ENCODE assay signal across 14 cellular contexts in the genomic region with DNA sequence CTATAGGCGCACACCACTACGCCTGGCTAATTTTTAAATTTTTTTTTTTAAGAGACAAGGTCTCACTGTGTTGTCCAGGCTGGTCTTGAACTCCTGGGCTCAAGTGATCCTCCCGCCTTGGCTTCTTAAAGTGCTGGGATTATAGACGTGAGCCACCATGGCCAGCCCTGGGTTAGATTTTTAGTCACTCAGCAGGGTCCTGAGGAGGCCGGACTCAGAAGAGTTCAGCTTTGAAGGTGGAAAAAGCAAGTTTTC. TPM values are rescaled to one million over a fixed set of nuclear protein-coding genes. Genes with fewer than 3 reads are reported as not detected.
DNase-seq lines count a peak whose midpoint lies in the region; ATAC-seq and TF ChIP-seq lines count a peak whose summit lies in the region.
"Had no signal": no experiment of that assay in that cellular context is flagged by ENCODE, and none has a peak within 500 bp of the region (broad histone marks: within the 10 kb centered on the region; RNA-seq: fewer than 3 reads in every experiment).

No MANE protein-coding gene starts in this region.

- H2BK120ac ChIP-seq in trophoblast cell (ENCODE audit: insufficient read depth, low read length, poor library complexity), result no peak overlapping the region

- peaks cover 82% of the 10 kb centered on the region for H3K4me1 Mint-ChIP-seq in activated CD4-positive, alpha-beta T cell treated with anti-CD3 and anti-CD28 coated beads, Interleukin-2, amount 10 ng/mL, durations not matched to agents 7 days and 5 days
- H3K4me1 Mint-ChIP-seq in stimulated activated naive CD8-positive, alpha-beta T cell treated with anti-CD3 and anti-CD28 coated beads, Interleukin-15, amount 100 ng/mL, for 72 hours, result peaks cover 72% of the 10 kb centered on the region

- no peaks in the 10 kb centered on the region for H3K79me2 ChIP-seq in OCI-LY7 (ENCODE audit: insufficient read depth, low read depth, low read length)
- no peaks in the 10 kb centered on the region for H3K79me2 ChIP-seq in trophoblast cell (ENCODE audit: control insufficient read depth, insufficient read depth, low read length, poor library complexity)

- H3K9me3 ChIP-seq in OCI-LY7 (ENCODE audit: low read length) (no peaks in the 10 kb centered on the region), esophagus muscularis mucosa (no peaks in the 10 kb centered on the region), trophoblast cell (ENCODE audit: insufficient read depth, low read depth, low read length) (peaks cover 2% of the 10 kb centered on the region)
- H3K9me3 ChIP-seq: adrenal gland, ovary had no signal

- no peaks in the 10 kb centered on the region for H3K27me3 ChIP-seq in esophagus muscularis mucosa
- no peaks in the 10 kb centered on the region for H3K27me3 ChIP-seq in trophoblast cell (ENCODE audit: insufficient read depth, low read length)
- H3K27me3 ChIP-seq: adrenal gland, ovary had no signal

- no peak for TF ChIP-seq CTCF in OCI-LY7 (conservative IDR thresholded peaks at IDR 0.05; ENCODE audit: low read length)
- no peak for TF ChIP-seq CTCF in esophagus muscularis mucosa (IDR thresholded peaks at IDR 0.05)

- H4K20me1 ChIP-seq in OCI-LY7 (ENCODE audit: insufficient read depth, low read length), result peaks cover 3% of the 10 kb centered on the region; the same call in 1 of the 2 replicates

- no peaks in the 10 kb centered on the region for H3K9me2 ChIP-seq in OCI-LY7 (ENCODE audit: insufficient read depth, low read length)

- POLR2A ChIA-PET in activated CD4-positive, alpha-beta T cell treated with anti-CD3 and anti-CD28 coated beads, Interleukin-2, amount 10 ng/mL, durations not matched to agents 7 days and 5 days (lab: Charles Lee), result interaction anchor here (0.6 to 1.6 kb wide), 3 partner anchors 121 to 160 kb away, joined by 5 to 10 read pairs (median 7); partner anchors contain the start of gene PIM1
- POLR2A ChIA-PET in OCI-LY7 (lab: Charles Lee), result no interaction called here
- POLR2A ChIA-PET in HEK293T (lab: Yijun Ruan, JAX), result no interaction called here

- peak; percentile 19 for ATAC-seq in stimulated activated naive CD8-positive, alpha-beta T cell treated with anti-CD3 and anti-CD28 coated beads, Interleukin-15, amount 100 ng/mL, for 72 hours
- ATAC-seq in HG03039 (IDR thresholded peaks at IDR 0.05; ENCODE audit: unreplicated experiment), result no peak

- H3K4me1 ChIP-seq in OCI-LY7 (ENCODE audit: insufficient read depth, low read length, poor library complexity, severe bottlenecking) (peaks cover 41% of the 10 kb centered on the region), esophagus muscularis mucosa (peaks cover 17 to 31% (median 22%) of the 10 kb centered on the region in 4 donors), trophoblast cell (ENCODE audit: control insufficient read depth in 1 of 2, insufficient read depth in 2 of 2, low read length in 2 of 2) (no peaks in the 10 kb centered on the region)

- no peak overlapping the region for H3K4me3 ChIP-seq in OCI-LY7 (ENCODE audit: low read depth, low read length, poor library complexity, severe bottlenecking)
- H3K4me3 ChIP-seq in esophagus muscularis mucosa, result no peak overlapping the region
- H3K4me3 ChIP-seq in trophoblast cell (ENCODE audit: low read depth, low read length), result no peak overlapping the region
- H3K4me3 ChIP-seq: adrenal gland, ovary had no signal

- H2AK5ac ChIP-seq in trophoblast cell (ENCODE audit: low read length), result no peak overlapping the region

- no peak for DNase-seq in activated CD4-positive, alpha-beta T cell treated with anti-CD3 and anti-CD28 coated beads, Interleukin-2, amount 10 ng/mL, durations not matched to agents 7 days and 5 days
- no peak for DNase-seq in activated CD4-positive, alpha-beta T cell treated with anti-CD3 and anti-CD28 coated beads for 1 hour
- no peak for DNase-seq in OCI-LY7 (ENCODE audit: low spot score)
- no peak for DNase-seq in esophagus muscularis mucosa (ENCODE audit: extremely low spot score)
- DNase-seq in stimulated activated naive CD8-positive, alpha-beta T cell treated with anti-CD3 and anti-CD28 coated beads, Interleukin-15, amount 100 ng/mL, for 72 hours, result no peak
- DNase-seq in HEK293T (ENCODE audit: extremely low spot score), result no peak
- DNase-seq in trophoblast cell, result no peak
- DNase-seq: dermis blood vessel endothelial cell, DMS79, ovary, WERI-Rb-1 had no signal

- H3K23ac ChIP-seq in trophoblast cell (ENCODE audit: low read length), result no peak overlapping the region

- intact Hi-C loops in OCI-LY7 (cut with micrococcal nuclease; ENCODE audit: unreplicated experiment), result no loop called here
- intact Hi-C loops in esophagus muscularis mucosa (cut with DNase I), result no loop called here

- H3K9ac ChIP-seq in trophoblast cell (ENCODE audit: low read length), result no peak overlapping the region

- H3K36me3 Mint-ChIP-seq in activated CD4-positive, alpha-beta T cell treated with anti-CD3 and anti-CD28 coated beads, Interleukin-2, amount 10 ng/mL, durations not matched to agents 7 days and 5 days (ENCODE audit: low read depth), result peaks cover 7% of the 10 kb centered on the region

- H2BK12ac ChIP-seq in trophoblast cell (ENCODE audit: low read length), result no peak overlapping the region

- no peak overlapping the region for H3K18ac ChIP-seq in trophoblast cell (ENCODE audit: low read length)

- H2BK5ac ChIP-seq in trophoblast cell (ENCODE audit: low read depth, low read length, poor library complexity), result no peak overlapping the region

- TF ChIP-seq EP300 in esophagus muscularis mucosa (IDR thresholded peaks at IDR 0.05), result no peak

- no peak for TF ChIP-seq POLR2A in esophagus muscularis mucosa (IDR thresholded peaks at IDR 0.05; ENCODE audit: low read depth)

- no peak overlapping the region for H3K4ac ChIP-seq in trophoblast cell (ENCODE audit: low read depth, low read length)

- no peak overlapping the region for H3K14ac ChIP-seq in trophoblast cell (ENCODE audit: low read length)

- no peaks in the 10 kb centered on the region for H3K36me3 ChIP-seq in OCI-LY7 (ENCODE audit: insufficient read depth, low read length)
- no peaks in the 10 kb centered on the region for H3K36me3 ChIP-seq in esophagus muscularis mucosa
- H3K36me3 ChIP-seq in trophoblast cell (ENCODE audit: control insufficient read depth in 1 of 2, insufficient read depth in 2 of 2, low read length in 2 of 2), result no peaks in the 10 kb centered on the region
- H3K36me3 ChIP-seq: adrenal gland, ovary, WERI-Rb-1 had no signal

- H3K27me3 Mint-ChIP-seq in activated CD4-positive, alpha-beta T cell treated with anti-CD3 and anti-CD28 coated beads, Interleukin-2, amount 10 ng/mL, durations not matched to agents 7 days and 5 days, result no peaks in the 10 kb centered on the region
- no peaks in the 10 kb centered on the region for H3K27me3 Mint-ChIP-seq in stimulated activated naive CD8-positive, alpha-beta T cell treated with anti-CD3 and anti-CD28 coated beads, Interleukin-15, amount 100 ng/mL, for 72 hours

- 88% methylated on average over 5 of the region's 5 CpGs for WGBS in esophagus muscularis mucosa
- no CpG with 5 or more reads among the region's 5 CpGs for WGBS in trophoblast cell (ENCODE audit: extremely low coverage, insufficient coverage, insufficient read length)

- H3K4me2 ChIP-seq in OCI-LY7 (ENCODE audit: low read length) (peak overlapping the region; percentile 65), trophoblast cell (ENCODE audit: low read length) (no peak overlapping the region)

- H2AFZ ChIP-seq in OCI-LY7 (ENCODE audit: low read length) (no peak overlapping the region), trophoblast cell (ENCODE audit: insufficient read depth, low read length, poor library complexity) (no peak overlapping the region)

- CTCF ChIA-PET in activated CD4-positive, alpha-beta T cell treated with anti-CD3 and anti-CD28 coated beads, Interleukin-2, amount 10 ng/mL, durations not matched to agents 7 days and 5 days (lab: Charles Lee), result interaction anchor here (0.7 to 25.7 kb wide), 5 partner anchors 20 to 160 kb away, joined by 3 to 439 read pairs (median 73); partner anchors contain the start of gene PIM1
- CTCF ChIA-PET in OCI-LY7 (lab: Charles Lee; ENCODE audit: unreplicated experiment), result interaction anchor here (3.4 kb wide), 1 partner anchor 122 kb away, joined by 13 read pairs; no protein-coding TSS in a partner anchor
- CTCF ChIA-PET in HEK293T (lab: Yijun Ruan, JAX), result interaction anchor here (1.5 to 3.8 kb wide), 2 partner anchors 21 to 31 kb away, joined by 4 to 14 read pairs; no protein-coding TSS in a partner anchor

- H3K4me3 Mint-ChIP-seq in activated CD4-positive, alpha-beta T cell treated with anti-CD3 and anti-CD28 coated beads, Interleukin-2, amount 10 ng/mL, durations not matched to agents 7 days and 5 days, result peak overlapping the region; percentile 76
- peak overlapping the region; percentile 93 to 96 for H3K4me3 Mint-ChIP-seq in stimulated activated naive CD8-positive, alpha-beta T cell treated with anti-CD3 and anti-CD28 coated beads, Interleukin-15, amount 100 ng/mL, for 72 hours

- H3K27ac Mint-ChIP-seq in activated CD4-positive, alpha-beta T cell treated with anti-CD3 and anti-CD28 coated beads, Interleukin-2, amount 10 ng/mL, durations not matched to agents 7 days and 5 days, result peak overlapping the region; percentile 92
- peak overlapping the region; percentile 97 to 99 for H3K27ac Mint-ChIP-seq in stimulated activated naive CD8-positive, alpha-beta T cell treated with anti-CD3 and anti-CD28 coated beads, Interleukin-15, amount 100 ng/mL, for 72 hours

- H4K12ac ChIP-seq in trophoblast cell (ENCODE audit: low read depth, low read length), result no peak overlapping the region

- no peaks in the 10 kb centered on the region for H3K9me3 Mint-ChIP-seq in activated CD4-positive, alpha-beta T cell treated with anti-CD3 and anti-CD28 coated beads, Interleukin-2, amount 10 ng/mL, durations not matched to agents 7 days and 5 days
- peaks cover 0 to 4% of the 10 kb centered on the region in 2 donors for H3K9me3 Mint-ChIP-seq in stimulated activated naive CD8-positive, alpha-beta T cell treated with anti-CD3 and anti-CD28 coated beads, Interleukin-15, amount 100 ng/mL, for 72 hours

- BruUV-seq in OCI-LY7 (replicated peaks; lab: Mats Ljungman, UMichigan), result no TSS peak

- no peak overlapping the region for H3K27ac ChIP-seq in OCI-LY7 (ENCODE audit: low read depth, low read length, poor library complexity, severe bottlenecking)
- H3K27ac ChIP-seq in esophagus muscularis mucosa (replicated peaks in 1 of 4), result peak overlapping the region; percentile 17 to 62 (median 50)
- no peak overlapping the region for H3K27ac ChIP-seq in trophoblast cell (ENCODE audit: low read depth, low read length)
- H3K27ac ChIP-seq: ovary, WERI-Rb-1 had no signal

- no peaks in the 10 kb centered on the region for H3K79me1 ChIP-seq in trophoblast cell (ENCODE audit: low read length)

- H4K91ac ChIP-seq in trophoblast cell (ENCODE audit: low read depth, low read length), result no peak overlapping the region

- H4K8ac ChIP-seq in trophoblast cell (ENCODE audit: low read depth, low read length), result no peak overlapping the region

TF ChIP-seq in HEK293T, 16 proteins besides CTCF, POLR2A, EP300 and RAD21 (continues in another document):
- no peak for TF ChIP-seq CTBP1 (IDR thresholded peaks at IDR 0.05; ENCODE audit: borderline replicate concordance)
- TF ChIP-seq SP1 (IDR thresholded peaks at IDR 0.05), result no peak

RNA-seq across cellular contexts. Expression of gene FGD2, which starts 44.2 kb away (rescaled TPM):
- 1 to 10 TPM; 1.5 to 2.1 TPM for total RNA-seq in activated CD4-positive, alpha-beta T cell treated with anti-CD3 and anti-CD28 coated beads, Interleukin-2, amount 10 ng/mL, durations not matched to agents 7 days and 5 days
- 23.8 and 27.8 TPM in 2 replicates for total RNA-seq in OCI-LY7 (2014; rRNA removed; shearing (Covaris generic))
- total RNA-seq in OCI-LY7 (2022), result 45.7 and 48.6 TPM in 2 replicates
- 10 to 100 TPM; 13.9 to 23.1 (median 19.3) TPM for total RNA-seq in esophagus muscularis mucosa
- polyA plus RNA-seq in trophoblast cell (2013), result not detected in 2 replicates
- total RNA-seq: A673, dermis blood vessel endothelial cell had no signal

Comparison
In these comparisons a context has a peak if more than half of its experiments do, and no peak if none do; other contexts are left out.
1. H3K27ac ChIP-seq: peak in esophagus muscularis mucosa (4 of 4); none in OCI-LY7 (single experiment) and trophoblast cell (single experiment).
2. RNA of gene FGD2, which starts 44.2 kb away (total RNA-seq): 23.8 to 48.6 TPM in OCI-LY7 and 13.9 to 23.1 TPM in esophagus muscularis mucosa; 1.5 to 2.1 TPM in activated CD4-positive, alpha-beta T cell treated with anti-CD3 and anti-CD28 coated beads, Interleukin-2, amount 10 ng/mL, durations not matched to agents 7 days and 5 days; every median in the first group is over 4 times any median in the second.